ENCODE assay signal across 8 cellular contexts in the genomic region with DNA sequence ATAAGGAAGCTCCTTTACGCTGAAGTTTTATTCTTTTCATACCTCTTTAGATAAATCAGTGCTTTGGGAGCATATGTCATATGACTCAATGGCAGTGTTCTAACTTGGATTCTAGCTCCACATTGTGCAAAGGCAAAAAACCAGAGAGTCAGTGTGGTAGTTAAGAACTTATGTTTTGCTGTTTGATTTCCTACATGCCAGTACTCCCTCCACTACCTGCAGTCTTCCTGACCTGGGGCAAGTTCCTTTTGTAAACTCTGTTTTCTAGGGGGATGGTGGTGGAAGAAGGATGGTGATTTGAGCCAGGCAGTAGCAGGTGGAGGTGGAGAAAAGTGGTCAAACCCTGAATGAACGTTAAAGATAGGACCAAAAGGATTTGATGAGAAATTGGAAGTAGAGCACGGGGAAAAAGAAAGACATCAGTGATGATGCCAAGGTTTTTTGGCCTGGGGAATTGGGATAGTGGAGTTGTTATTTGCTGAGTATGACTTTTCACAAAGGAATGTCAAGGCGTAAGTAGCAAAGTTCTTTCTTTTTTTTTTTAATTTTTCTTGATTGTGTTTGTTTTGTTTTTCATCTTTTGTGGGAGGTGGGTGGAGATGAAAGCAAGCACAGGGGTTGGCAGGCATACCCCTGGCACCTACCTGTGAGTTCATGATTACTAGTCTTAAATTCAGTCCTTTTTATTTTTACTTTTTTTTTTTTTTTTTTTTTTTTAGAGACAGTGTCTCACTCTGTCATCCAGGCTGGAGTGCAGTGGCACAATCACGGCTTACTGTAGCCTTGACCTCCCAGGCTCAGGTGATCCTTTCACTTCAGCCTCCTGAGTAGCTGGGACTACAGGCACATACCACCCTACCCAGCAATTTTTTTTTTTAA. TPM values are rescaled to one million over a fixed set of nuclear protein-coding genes. Genes with fewer than 3 reads are reported as not detected.
DNase-seq lines count a peak whose midpoint lies in the region; ATAC-seq, FAIRE-seq and TF ChIP-seq lines count a peak whose summit lies in the region.
"Not testable (repeated sequence)": the region's sequence is repeated elsewhere in the genome, so short reads cannot be mapped to it uniquely, and the experiment has no call there.

No MANE protein-coding gene starts in this region.

- not testable (repeated sequence) for H3K4me1 ChIP-seq in RWPE2 (ENCODE audit: insufficient read depth, poor library complexity, severe bottlenecking); K562 (replicated peaks in 1 of 2; ENCODE audit: control insufficient read depth in 2 of 2, insufficient read depth in 2 of 2, low read length in 2 of 2); lung (ENCODE audit: control insufficient read depth in 2 of 2, insufficient read depth in 2 of 2, low read length in 2 of 2); aorta (ENCODE audit: control insufficient read depth in 1 of 2, insufficient read depth in 2 of 2, low read length in 2 of 2)

- not testable (repeated sequence) for H3K4me2 ChIP-seq in K562 (ENCODE audit: insufficient read depth, low read length)

- not testable (repeated sequence) for H4K20me1 ChIP-seq in K562 (replicated peaks; ENCODE audit: control insufficient read depth, insufficient read depth, low read length)

- DNase-seq in HCEC 1CT, result peak; percentile 4
- DNase-seq in RWPE2 (ENCODE audit: low spot score); K562 (ENCODE audit: extremely low read depth in 1 of 4, low spot score in 3 of 4); Right ventricle myocardium inferior (ENCODE audit: missing footprints); lung (ENCODE audit: low spot score); aorta: not testable (repeated sequence)
- peak; percentile 49 for DNase-seq in fibroblast of gingiva (ENCODE audit: low read depth)
- DNase-seq in renal cortical epithelial cell (ENCODE audit: low read depth), result peak; percentile 34

- not testable (repeated sequence) for TF ChIP-seq RAD21 in K562 (CRISPR knock-in tag; conservative IDR thresholded peaks at IDR 0.05 in 1 of 2, IDR thresholded peaks at IDR 0.05 in 1 of 2)

- H3K9me3 ChIP-seq in RWPE2 (ENCODE audit: severe bottlenecking); K562 (replicated peaks; ENCODE audit: control insufficient read depth, insufficient read depth, low read depth, low read length); lung (ENCODE audit: control insufficient read depth in 2 of 2, insufficient read depth in 1 of 2, low read length in 1 of 2); aorta (ENCODE audit: control insufficient read depth, low read length): not testable (repeated sequence)

- peak; percentile 83 for ATAC-seq in RWPE2 (ENCODE audit: low read depth)
- ATAC-seq in K562, result not testable (repeated sequence)
- ATAC-seq in Right ventricle myocardium inferior, result peak; percentile 42
- ATAC-seq in lung (ENCODE audit: insufficient read depth, low FRiP score), result peak; percentile 34
- ATAC-seq in aorta (ENCODE audit: low FRiP score), result peak; percentile 56

- not testable (repeated sequence) for H3K79me2 ChIP-seq in K562 (ENCODE audit: control insufficient read depth, insufficient read depth, low read length)

- not testable (repeated sequence) for BruUV-seq in K562 (replicated peaks; lab: Mats Ljungman, UMichigan)

- peak overlapping the region; percentile 33 for H3K27ac ChIP-seq in RWPE2 (ENCODE audit: poor library complexity, severe bottlenecking)
- H3K27ac ChIP-seq in K562 (ENCODE audit: extremely low read depth, low read depth, low read length); lung (ENCODE audit: low read depth in 1 of 2, low read length in 1 of 2); aorta (ENCODE audit: low read depth in 1 of 2, low read length in 2 of 2): not testable (repeated sequence)

- not testable (repeated sequence) for H3K36me3 ChIP-seq in RWPE2 (ENCODE audit: low read depth); K562 (ENCODE audit: control insufficient read depth, insufficient read depth, low read length); lung (ENCODE audit: control insufficient read depth in 2 of 2, insufficient read depth in 2 of 2, low read length in 2 of 2); aorta (ENCODE audit: control insufficient read depth in 1 of 2, insufficient read depth in 2 of 2, low read length in 1 of 2)

- intact Hi-C loops in K562 (cut with micrococcal nuclease); Right ventricle myocardium inferior (cut with DNase I); aorta (cut with DNase I): not testable (repeated sequence)

- TF ChIP-seq CTCF in RWPE2 (IDR thresholded peaks at IDR 0.05; ENCODE audit: poor library complexity, severe bottlenecking); K562 (IDR thresholded peaks at IDR 0.05 in 2 of 3, conservative IDR thresholded peaks at IDR 0.05 in 1 of 3; ENCODE audit: insufficient read depth in 2 of 3, low read depth in 1 of 3, low read length in 3 of 3); lung (IDR thresholded peaks at IDR 0.05; ENCODE audit: control extremely low read depth, extremely low read depth): not testable (repeated sequence)

- POLR2A ChIA-PET in K562 (lab: Yijun Ruan, JAX), result not testable (repeated sequence)

- CTCF ChIA-PET in K562 (lab: Yijun Ruan, JAX; ENCODE audit: low intra/inter-chr PET ratio), result not testable (repeated sequence)

- not testable (repeated sequence) for H3K9me1 ChIP-seq in K562 (ENCODE audit: control insufficient read depth, insufficient read depth, low read length)

- H3K4me3 ChIP-seq in RWPE2 (ENCODE audit: severe bottlenecking); K562; lung; aorta (ENCODE audit: low read length in 2 of 2): not testable (repeated sequence)

- not testable (repeated sequence) for H3K27me3 ChIP-seq in RWPE2 (ENCODE audit: insufficient read depth, poor library complexity, severe bottlenecking); K562 (ENCODE audit: control insufficient read depth in 2 of 2, insufficient read depth in 2 of 2, low read length in 2 of 2); lung (ENCODE audit: control insufficient read depth, insufficient read depth); aorta (ENCODE audit: control insufficient read depth in 1 of 2, insufficient read depth in 2 of 2, low read length in 1 of 2)

- H2AFZ ChIP-seq in K562 (ENCODE audit: low read depth, low read length), result not testable (repeated sequence)

- 87% methylated on average over 3 of the region's 5 CpGs for WGBS in K562 (ENCODE audit: insufficient coverage, low coverage, missing lambda C conversion rate)
- WGBS in lung, 2 donors, result 70 to 84% methylated on average over 4 to 5 of the region's 5 CpGs
- 27% methylated on average over 4 to 5 of the region's 5 CpGs for WGBS in aorta, 2 donors

- not testable (repeated sequence) for FAIRE-seq in K562 (lab: Jason Lieb, UNC)

- TF ChIP-seq POLR2A in K562 (conservative IDR thresholded peaks at IDR 0.05), result not testable (repeated sequence)

- in situ Hi-C loops in K562 (cut with MboI), result not testable (repeated sequence)

- TF ChIP-seq EP300 in K562 (IDR thresholded peaks at IDR 0.05; ENCODE audit: low read length), result not testable (repeated sequence)

- not testable (repeated sequence) for H3K9ac ChIP-seq in K562 (ENCODE audit: insufficient read depth in 1 of 2, low read depth in 2 of 2, low read length in 2 of 2)

RNA-seq across cellular contexts. Expression of gene SHLD2, which starts 47.5 kb away (rescaled TPM):
- 10.5 and 32.7 TPM in 2 replicates for total RNA-seq in K562 (2011; cell fraction: chromatin; rRNA removed; ENCODE audit: low replicate concordance)
- total RNA-seq in K562 (2011; cell fraction: nucleolus; rRNA removed), result 9.2 and 12.9 TPM in 2 replicates
- total RNA-seq in K562 (2011; cell fraction: nucleoplasm; rRNA removed), result 13.1 and 16.8 TPM in 2 replicates
- total RNA-seq in K562 (2014; rRNA removed), result 31.6 and 32.7 TPM in 2 replicates
- total RNA-seq in K562 (2014; rRNA removed; fragmentation: Illumina TruSeq; extraction: Trizol), result 51.2 and 56.0 TPM in 2 replicates
- 46.7 and 50.8 TPM in 2 replicates for total RNA-seq in K562 (2015; rRNA removed; fragmentation: Illumina TruSeq; extraction: Trizol)
- total RNA-seq in K562 (2021), result 33.6 and 37.3 TPM in 2 replicates
- polyA plus RNA-seq in K562 (2011; rRNA removed), result 29.1 and 39.4 TPM in 2 replicates
- polyA plus RNA-seq in K562 (2011; cell fraction: cytosol; rRNA removed), result 9.1 and 12.3 TPM in 2 replicates
- polyA plus RNA-seq in K562 (2011; cell fraction: nucleus; rRNA removed), result 11.0 and 11.8 TPM in 2 replicates
- polyA plus RNA-seq in K562 (2012), result 17.6 and 25.0 TPM in 2 replicates
- 34.4 and 41.6 TPM in 2 replicates for polyA plus RNA-seq in K562 (2014; fragmentation: Illumina TruSeq; extraction: Trizol)
- 10 to 100 TPM; 21.6 to 51.1 TPM for polyA plus RNA-seq in K562 (2014; fragmentation: Nextera tagmentation; extraction: Ambion mirVana)
- 25.1 and 29.2 TPM in 2 replicates for polyA plus RNA-seq in K562 (2014; rRNA removed)
- polyA minus RNA-seq in K562 (2011; rRNA and poly(A)+ RNA removed), result 47.9 and 51.8 TPM in 2 replicates
- 14.8 and 21.9 TPM in 2 replicates for polyA minus RNA-seq in K562 (2011; cell fraction: cytosol; rRNA and poly(A)+ RNA removed)
- 8.9 and 17.0 TPM in 2 replicates for polyA minus RNA-seq in K562 (2011; cell fraction: nucleus; rRNA and poly(A)+ RNA removed)
- total RNA-seq in Right ventricle myocardium inferior, result 13.5 TPM
- 10 to 100 TPM; 26.2 to 34.5 TPM for total RNA-seq in lung
- 10 to 100 TPM; 12.8 to 16.0 TPM for polyA plus RNA-seq in lung
- total RNA-seq in renal cortical epithelial cell, result 38.3 and 50.2 TPM in 2 replicates
- total RNA-seq in aorta, result 10 to 100 TPM; 18.7 to 24.2 TPM
- 10 to 100 TPM; 15.6 to 24.5 TPM for polyA plus RNA-seq in aorta

RNA-seq across cellular contexts. Expression of gene GLUD1, which starts 47.8 kb away (rescaled TPM):
- total RNA-seq in K562 (2011; cell fraction: chromatin; rRNA removed; ENCODE audit: low replicate concordance), result 31.4 and 84.4 TPM in 2 replicates
- 24.7 TPM in 2 replicates for total RNA-seq in K562 (2011; cell fraction: nucleolus; rRNA removed)
- 36.4 and 46.1 TPM in 2 replicates for total RNA-seq in K562 (2011; cell fraction: nucleoplasm; rRNA removed)
- total RNA-seq in K562 (2014; rRNA removed), result 70.9 and 77.8 TPM in 2 replicates
- 92.0 and 103 TPM in 2 replicates for total RNA-seq in K562 (2014; rRNA removed; fragmentation: Illumina TruSeq; extraction: Trizol)
- 77.2 and 84.2 TPM in 2 replicates for total RNA-seq in K562 (2015; rRNA removed; fragmentation: Illumina TruSeq; extraction: Trizol)
- 85.5 and 87.3 TPM in 2 replicates for total RNA-seq in K562 (2021)
- 76.3 and 76.9 TPM in 2 replicates for polyA plus RNA-seq in K562 (2011; rRNA removed)
- 38.7 and 50.0 TPM in 2 replicates for polyA plus RNA-seq in K562 (2011; cell fraction: cytosol; rRNA removed)
- 35.3 and 47.6 TPM in 2 replicates for polyA plus RNA-seq in K562 (2011; cell fraction: nucleus; rRNA removed)
- 63.7 and 72.8 TPM in 2 replicates for polyA plus RNA-seq in K562 (2012)
- 74.5 and 78.1 TPM in 2 replicates for polyA plus RNA-seq in K562 (2014; fragmentation: Illumina TruSeq; extraction: Trizol)
- polyA plus RNA-seq in K562 (2014; fragmentation: Nextera tagmentation; extraction: Ambion mirVana), result 10 to 100 TPM; 21.9 to 24.2 TPM
- 51.2 and 53.0 TPM in 2 replicates for polyA plus RNA-seq in K562 (2014; rRNA removed)
- polyA minus RNA-seq in K562 (2011; rRNA and poly(A)+ RNA removed), result 113 and 122 TPM in 2 replicates
- 52.6 and 55.2 TPM in 2 replicates for polyA minus RNA-seq in K562 (2011; cell fraction: cytosol; rRNA and poly(A)+ RNA removed)
- 13.3 and 24.4 TPM in 2 replicates for polyA minus RNA-seq in K562 (2011; cell fraction: nucleus; rRNA and poly(A)+ RNA removed)
- 104 TPM for total RNA-seq in Right ventricle myocardium inferior
- total RNA-seq in lung, result 100 to 1,000 TPM; 124 to 133 TPM
- polyA plus RNA-seq in lung, result 10 to 100 TPM; 52.7 to 69.0 TPM
- total RNA-seq in renal cortical epithelial cell, result 243 and 344 TPM in 2 replicates
- total RNA-seq in aorta, result 100 to 1,000 TPM; 107 to 118 TPM
- polyA plus RNA-seq in aorta, result 10 to 100 TPM; 71.7 to 80.9 TPM
